1 cellular context compared by ENCODE assay signal in genomic region chr9:96654450-96655197, GRCh38.
TF ChIP-seq lines count a peak whose summit lies in the region.

No MANE protein-coding gene starts in this region.

TF ChIP-seq in HEK293, 187 proteins besides CTCF, POLR2A, EP300 and RAD21 (continued from another document):
- TF ChIP-seq KLF17 (tag by site-specific recombination; IDR thresholded peaks at IDR 0.05) (0 out of 2 replicates have a peak, but pooled peaks have one; percentile 49), ZSCAN23 (tag by site-specific recombination; IDR thresholded peaks at IDR 0.05) (no peak), KLF8 (tag by site-specific recombination; IDR thresholded peaks at IDR 0.05) (peak; percentile 77), ZNF600 (tag by site-specific recombination; IDR thresholded peaks at IDR 0.05) (0 out of 2 replicates have a peak, but pooled peaks have one; percentile 52), ZFP41 (tag by site-specific recombination; IDR thresholded peaks at IDR 0.05; ENCODE audit: borderline replicate concordance) (no peak), SP2 (tag by site-specific recombination; IDR thresholded peaks at IDR 0.05) (peak; percentile 47; the same call in 1 of the 2 replicates), ZNF629 (tag by site-specific recombination; IDR thresholded peaks at IDR 0.05) (peak; percentile 73), WT1 (tag by site-specific recombination; IDR thresholded peaks at IDR 0.05) (no peak), KLF10 (tag by site-specific recombination; IDR thresholded peaks at IDR 0.05) (0 out of 2 replicates have a peak, but pooled peaks have one; percentile 45), HOXA7 (CRISPR knock-in tag; IDR thresholded peaks at IDR 0.05; ENCODE audit: borderline replicate concordance) (0 out of 2 replicates have a peak, but pooled peaks have one; percentile 18), ZNF335 (tag by site-specific recombination; conservative IDR thresholded peaks at IDR 0.05) (peak; percentile 68), GLIS2 (tag by site-specific recombination; IDR thresholded peaks at IDR 0.05) (peak; percentile 16; the same call in 1 of the 2 replicates), PATZ1 (tag by site-specific recombination; IDR thresholded peaks at IDR 0.05) (peak; percentile 65), ZNF785 (tag by site-specific recombination; IDR thresholded peaks at IDR 0.05) (no peak), PBX3 (CRISPR knock-in tag; IDR thresholded peaks at IDR 0.05) (peak; percentile 49; the same call in 1 of the 2 replicates)
- TF ChIP-seq, protein P1, sequence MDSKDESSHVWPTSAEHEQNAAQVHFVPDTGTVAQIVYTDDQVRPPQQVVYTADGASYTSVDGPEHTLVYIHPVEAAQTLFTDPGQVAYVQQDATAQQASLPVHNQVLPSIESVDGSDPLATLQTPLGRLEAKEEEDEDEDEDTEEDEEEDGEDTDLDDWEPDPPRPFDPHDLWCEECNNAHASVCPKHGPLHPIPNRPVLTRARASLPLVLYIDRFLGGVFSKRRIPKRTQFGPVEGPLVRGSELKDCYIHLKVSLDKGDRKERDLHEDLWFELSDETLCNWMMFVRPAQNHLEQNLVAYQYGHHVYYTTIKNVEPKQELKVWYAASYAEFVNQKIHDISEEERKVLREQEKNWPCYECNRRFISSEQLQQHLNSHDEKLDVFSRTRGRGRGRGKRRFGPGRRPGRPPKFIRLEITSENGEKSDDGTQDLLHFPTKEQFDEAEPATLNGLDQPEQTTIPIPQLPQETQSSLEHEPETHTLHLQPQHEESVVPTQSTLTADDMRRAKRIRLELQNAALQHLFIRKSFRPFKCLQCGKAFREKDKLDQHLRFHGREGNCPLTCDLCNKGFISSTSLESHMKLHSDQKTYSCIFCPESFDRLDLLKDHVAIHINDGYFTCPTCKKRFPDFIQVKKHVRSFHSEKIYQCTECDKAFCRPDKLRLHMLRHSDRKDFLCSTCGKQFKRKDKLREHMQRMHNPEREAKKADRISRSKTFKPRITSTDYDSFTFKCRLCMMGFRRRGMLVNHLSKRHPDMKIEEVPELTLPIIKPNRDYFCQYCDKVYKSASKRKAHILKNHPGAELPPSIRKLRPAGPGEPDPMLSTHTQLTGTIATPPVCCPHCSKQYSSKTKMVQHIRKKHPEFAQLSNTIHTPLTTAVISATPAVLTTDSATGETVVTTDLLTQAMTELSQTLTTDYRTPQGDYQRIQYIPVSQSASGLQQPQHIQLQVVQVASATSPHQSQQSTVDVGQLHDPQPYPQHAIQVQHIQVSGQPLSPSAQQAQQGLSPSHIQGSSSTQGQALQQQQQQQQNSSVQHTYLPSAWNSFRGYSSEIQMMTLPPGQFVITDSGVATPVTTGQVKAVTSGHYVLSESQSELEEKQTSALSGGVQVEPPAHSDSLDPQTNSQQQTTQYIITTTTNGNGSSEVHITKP (tag by site-specific recombination; IDR thresholded peaks at IDR 0.05): 0 out of 2 replicates have a peak, but pooled peaks have one; percentile 18
